Comparison of ENCODE assay signal across 8 cellular contexts in genomic region chr17:49861150-49861884, GRCh38. TPM values are rescaled to one million over a fixed set of nuclear protein-coding genes. Genes with fewer than 3 reads are reported as not detected.
DNase-seq lines count a peak whose midpoint lies in the region; ATAC-seq and TF ChIP-seq lines count a peak whose summit lies in the region.

No MANE protein-coding gene starts in this region.

- no peak overlapping the region for H3K4me3 Mint-ChIP-seq in activated CD4-positive, alpha-beta memory T cell treated with anti-CD3 and anti-CD28 coated beads for 36 hours
- H3K4me3 Mint-ChIP-seq in effector memory CD8-positive, alpha-beta T cell = no peak overlapping the region
- no peak overlapping the region for H3K4me3 Mint-ChIP-seq in natural killer cell
- no peak overlapping the region for H3K4me3 Mint-ChIP-seq in stimulated activated naive CD8-positive, alpha-beta T cell treated with anti-CD3 and anti-CD28 coated beads, Interleukin-15, amount 100 ng/mL, for 72 hours

- DNase-seq in activated gamma-delta T cell treated with Interleukin-2 at 50 U/mL for 16 hours (peak; percentile 53), activated gamma-delta T cell (lab: John Stamatoyannopoulos, UW) (no peak), NCI-H2196 treated with DMSO at 0.1 percent for 48 hours (lab: John Stamatoyannopoulos, UW; ENCODE audit: unreplicated experiment) (peak; percentile 42), natural killer cell (peak; percentile 37)
- DNase-seq in activated CD4-positive, alpha-beta memory T cell treated with anti-CD3 and anti-CD28 coated beads for 36 hours = peak; percentile 59
- DNase-seq in effector memory CD8-positive, alpha-beta T cell = peak; percentile 39 to 40 (median 40)
- peak; percentile 23 to 41 for DNase-seq in stimulated activated naive CD8-positive, alpha-beta T cell treated with anti-CD3 and anti-CD28 coated beads, Interleukin-15, amount 100 ng/mL, for 72 hours

- peaks cover 9% of the 10 kb centered on the region for H3K27me3 Mint-ChIP-seq in activated CD4-positive, alpha-beta memory T cell treated with anti-CD3 and anti-CD28 coated beads for 36 hours
- peaks cover 7 to 22% of the 10 kb centered on the region in 2 donors for H3K27me3 Mint-ChIP-seq in effector memory CD8-positive, alpha-beta T cell
- H3K27me3 Mint-ChIP-seq in natural killer cell (ENCODE audit: low read depth in 2 of 2) = peaks cover 0 to 11% of the 10 kb centered on the region in 2 donors
- peaks cover 10% of the 10 kb centered on the region for H3K27me3 Mint-ChIP-seq in stimulated activated naive CD8-positive, alpha-beta T cell treated with anti-CD3 and anti-CD28 coated beads, Interleukin-15, amount 100 ng/mL, for 72 hours

- CTCF ChIA-PET in activated CD4-positive, alpha-beta memory T cell treated with anti-CD3 and anti-CD28 coated beads for 36 hours (lab: Charles Lee) = interaction anchor here (0.6 to 9.6 kb wide), 12 partner anchors 10 to 312 kb away, joined by 3 to 222 read pairs (median 4); partner anchors contain the start of gene DLX3

- H3K9me3 Mint-ChIP-seq in activated CD4-positive, alpha-beta memory T cell treated with anti-CD3 and anti-CD28 coated beads for 36 hours = no peaks in the 10 kb centered on the region
- no peaks in the 10 kb centered on the region for H3K9me3 Mint-ChIP-seq in effector memory CD8-positive, alpha-beta T cell
- no peaks in the 10 kb centered on the region for H3K9me3 Mint-ChIP-seq in natural killer cell
- no peaks in the 10 kb centered on the region for H3K9me3 Mint-ChIP-seq in stimulated activated naive CD8-positive, alpha-beta T cell treated with anti-CD3 and anti-CD28 coated beads, Interleukin-15, amount 100 ng/mL, for 72 hours

- no peak overlapping the region for H3K27ac Mint-ChIP-seq in activated CD4-positive, alpha-beta memory T cell treated with anti-CD3 and anti-CD28 coated beads for 36 hours
- no peak overlapping the region for H3K27ac Mint-ChIP-seq in effector memory CD8-positive, alpha-beta T cell
- no peak overlapping the region for H3K27ac Mint-ChIP-seq in natural killer cell
- no peak overlapping the region for H3K27ac Mint-ChIP-seq in stimulated activated naive CD8-positive, alpha-beta T cell treated with anti-CD3 and anti-CD28 coated beads, Interleukin-15, amount 100 ng/mL, for 72 hours

- peaks cover 4% of the 10 kb centered on the region for H3K4me1 Mint-ChIP-seq in activated CD4-positive, alpha-beta memory T cell treated with anti-CD3 and anti-CD28 coated beads for 36 hours (ENCODE audit: low read depth)
- H3K4me1 Mint-ChIP-seq in effector memory CD8-positive, alpha-beta T cell (ENCODE audit: low read depth in 2 of 2) = peaks cover 5 to 8% of the 10 kb centered on the region in 2 donors
- no peaks in the 10 kb centered on the region for H3K4me1 Mint-ChIP-seq in natural killer cell
- H3K4me1 Mint-ChIP-seq in stimulated activated naive CD8-positive, alpha-beta T cell treated with anti-CD3 and anti-CD28 coated beads, Interleukin-15, amount 100 ng/mL, for 72 hours = peaks cover 4% of the 10 kb centered on the region

- POLR2A ChIA-PET in activated CD4-positive, alpha-beta memory T cell treated with anti-CD3 and anti-CD28 coated beads for 36 hours (lab: Charles Lee) = interaction anchor here (1.2 kb wide), 1 partner anchor 136 kb away, joined by 4 read pairs; no protein-coding TSS in a partner anchor

- ATAC-seq in effector memory CD8-positive, alpha-beta T cell (replicated peaks) = peak; percentile 66
- ATAC-seq in natural killer cell (peak in 2 of 3 donors; percentile 78 to 81), GM19397 (IDR thresholded peaks at IDR 0.05; ENCODE audit: unreplicated experiment) (no peak)
- ATAC-seq in stimulated activated naive CD8-positive, alpha-beta T cell treated with anti-CD3 and anti-CD28 coated beads, Interleukin-15, amount 100 ng/mL, for 72 hours = peak; percentile 37

- intact Hi-C loops in activated CD4-positive, alpha-beta memory T cell treated with anti-CD3 and anti-CD28 coated beads for 36 hours (cut with micrococcal nuclease) = loop anchor here (1.0 to 5.0 kb wide), 2 partner anchors 86 to 137 kb away; no protein-coding TSS in a partner anchor
- intact Hi-C loops in natural killer cell (cut with micrococcal nuclease) = loop anchor here (1.0 kb wide), 1 partner anchor 137 kb away; no protein-coding TSS in a partner anchor

- peak; percentile 83 for TF ChIP-seq CTCF in natural killer cell (IDR thresholded peaks at IDR 0.05)

- no peaks in the 10 kb centered on the region for H3K36me3 Mint-ChIP-seq in activated CD4-positive, alpha-beta memory T cell treated with anti-CD3 and anti-CD28 coated beads for 36 hours
- H3K36me3 Mint-ChIP-seq in effector memory CD8-positive, alpha-beta T cell (ENCODE audit: insufficient read depth) = peaks cover 3% of the 10 kb centered on the region
- H3K36me3 Mint-ChIP-seq in natural killer cell = no peaks in the 10 kb centered on the region

RNA-seq across cellular contexts. Expression of gene TAC4, which starts 13.4 kb away (rescaled TPM):
- not detected for total RNA-seq in activated CD4-positive, alpha-beta memory T cell treated with anti-CD3 and anti-CD28 coated beads for 36 hours
- not detected for total RNA-seq in natural killer cell
